In the genomic region with DNA sequence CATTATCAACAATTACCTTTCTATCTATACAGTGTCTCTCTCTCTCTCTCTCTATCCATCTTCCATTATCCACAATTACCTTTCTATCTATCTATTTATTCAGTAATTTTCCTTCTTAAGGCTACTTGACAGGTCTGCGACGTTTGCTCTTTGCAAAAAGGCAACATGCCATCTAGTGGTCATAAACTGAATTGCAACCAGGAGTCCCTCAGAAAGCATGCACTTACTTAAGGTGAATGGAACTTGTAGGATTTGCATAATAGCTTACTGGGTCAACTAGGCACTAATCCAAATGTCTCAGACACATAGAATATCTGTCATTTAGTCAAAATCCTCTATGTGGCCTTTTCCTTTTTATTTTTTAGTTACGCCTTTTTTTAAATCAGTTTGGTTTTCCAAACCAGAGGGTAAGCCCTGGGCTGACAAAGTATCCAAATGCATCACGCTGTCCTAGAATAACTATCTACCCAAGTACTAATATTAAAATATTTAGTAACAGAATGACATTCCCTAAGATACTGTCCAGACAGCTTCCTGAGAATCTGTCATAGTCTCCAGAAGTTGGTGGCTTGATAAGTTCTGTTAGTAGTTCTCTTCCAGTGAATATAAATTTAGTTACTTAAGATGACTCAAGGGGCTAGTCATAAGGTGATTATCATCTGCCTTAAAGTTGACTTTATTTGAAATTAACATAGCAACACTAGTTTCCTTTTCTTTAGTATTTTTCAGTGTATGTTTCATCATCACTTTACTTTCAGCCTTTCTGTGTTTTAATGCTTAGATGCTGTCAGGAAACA, we compare ENCODE assay signal across 8 cellular contexts.
DNase-seq lines count a peak whose midpoint lies in the region; ATAC-seq and TF ChIP-seq lines count a peak whose summit lies in the region.

No MANE protein-coding gene starts in this region.

- no peaks in the 10 kb centered on the region for H3K36me3 Mint-ChIP-seq in central memory CD8-positive, alpha-beta T cell (ENCODE audit: insufficient read depth)
- H3K36me3 Mint-ChIP-seq in stimulated activated memory B cell treated with anti-CD40 and anti-IgM and Interleukin-4, amounts not matched to agents 10 μg/mL and 1 μg/mL and 100 μg/mL, for 72 hours, result no peaks in the 10 kb centered on the region

- H3K27me3 Mint-ChIP-seq in central memory CD8-positive, alpha-beta T cell, result no peaks in the 10 kb centered on the region
- peaks cover 9% of the 10 kb centered on the region for H3K27me3 Mint-ChIP-seq in stimulated activated memory B cell treated with anti-CD40 and anti-IgM and Interleukin-4, amounts not matched to agents 10 μg/mL and 1 μg/mL and 100 μg/mL, for 72 hours

- H3K9me3 Mint-ChIP-seq in central memory CD8-positive, alpha-beta T cell, result no peaks in the 10 kb centered on the region
- peaks cover 6% of the 10 kb centered on the region for H3K9me3 Mint-ChIP-seq in stimulated activated memory B cell treated with anti-CD40 and anti-IgM and Interleukin-4, amounts not matched to agents 10 μg/mL and 1 μg/mL and 100 μg/mL, for 72 hours

- H3K27ac Mint-ChIP-seq in central memory CD8-positive, alpha-beta T cell (ENCODE audit: low read depth), result no peak overlapping the region
- H3K27ac Mint-ChIP-seq in stimulated activated memory B cell treated with anti-CD40 and anti-IgM and Interleukin-4, amounts not matched to agents 10 μg/mL and 1 μg/mL and 100 μg/mL, for 72 hours, result no peak overlapping the region

- H3K4me1 Mint-ChIP-seq in central memory CD8-positive, alpha-beta T cell, result no peaks in the 10 kb centered on the region
- peaks cover 6% of the 10 kb centered on the region for H3K4me1 Mint-ChIP-seq in stimulated activated memory B cell treated with anti-CD40 and anti-IgM and Interleukin-4, amounts not matched to agents 10 μg/mL and 1 μg/mL and 100 μg/mL, for 72 hours

- DNase-seq in BJ (ENCODE audit: low read depth), result peak; percentile 21
- DNase-seq in NCI-H1105 treated with DMSO at 0.1 percent for 48 hours (lab: John Stamatoyannopoulos, UW), result peak; percentile 74
- DNase-seq in SK-MEL-5 (ENCODE audit: low read depth, low spot score), result peak; percentile 90
- no peak for DNase-seq in central memory CD8-positive, alpha-beta T cell (ENCODE audit: low spot score in 2 of 2)
- DNase-seq in kidney glomerular epithelial cell (lab: John Stamatoyannopoulos, UW), result peak; percentile 89

- no peak overlapping the region for H3K4me3 ChIP-seq in BJ (ENCODE audit: low read depth, low read length)

- ATAC-seq in GM18517 (IDR thresholded peaks at IDR 0.05; ENCODE audit: unreplicated experiment), result peak; percentile 99
- ATAC-seq in HG02885 (IDR thresholded peaks at IDR 0.05; ENCODE audit: poor library complexity, unreplicated experiment), result peak; percentile 98
- peak; percentile 43 for ATAC-seq in central memory CD8-positive, alpha-beta T cell (replicated peaks; ENCODE audit: extremely low read depth, poor library complexity, severe bottlenecking)
- peak; percentile 61 for ATAC-seq in stimulated activated memory B cell treated with anti-CD40 and anti-IgM and Interleukin-4, amounts not matched to agents 10 μg/mL and 1 μg/mL and 100 μg/mL, for 72 hours

- CTCF ChIA-PET in BJ (lab: Yijun Ruan, JAX), result interaction anchor here (0.7 to 1.6 kb wide), 9 partner anchors 8 to 1918 kb away, joined by 3 to 4 read pairs (median 3); no protein-coding TSS in a partner anchor

- peak; percentile 96 for TF ChIP-seq CTCF in BJ (IDR thresholded peaks at IDR 0.05; ENCODE audit: insufficient read depth, low read depth, low read length)

- no peak overlapping the region for H3K4me3 Mint-ChIP-seq in central memory CD8-positive, alpha-beta T cell
- no peak overlapping the region for H3K4me3 Mint-ChIP-seq in stimulated activated memory B cell treated with anti-CD40 and anti-IgM and Interleukin-4, amounts not matched to agents 10 μg/mL and 1 μg/mL and 100 μg/mL, for 72 hours

- POLR2A ChIA-PET in BJ (lab: Charles Lee), result no interaction called here

- no peaks in the 10 kb centered on the region for H3K27me3 ChIP-seq in BJ (ENCODE audit: control insufficient read depth, insufficient read depth, low read length)

- in situ Hi-C loops in SK-MEL-5 (cut with HindIII; ENCODE audit: low pct_unique_long_range_greater_than_20kb, low sequenced_read_pairs), result no loop called here

- H3K36me3 ChIP-seq in BJ (ENCODE audit: control insufficient read depth, insufficient read depth, low read length), result no peaks in the 10 kb centered on the region

Comparison
In these comparisons a context has a peak if more than half of its experiments do, and no peak if none do; other contexts are left out.
1. DNase-seq: peak in BJ (single experiment), NCI-H1105 treated with DMSO at 0.1 percent for 48 hours (single experiment), SK-MEL-5 (single experiment) and kidney glomerular epithelial cell (single experiment); none in central memory CD8-positive, alpha-beta T cell (0 of 2).
2. ATAC-seq: peak in every context shown above with its lines; median percentile 99 in GM18517; 98 in HG02885; 61 in stimulated activated memory B cell treated with anti-CD40 and anti-IgM and Interleukin-4, amounts not matched to agents 10 μg/mL and 1 μg/mL and 100 μg/mL, for 72 hours; 43 in central memory CD8-positive, alpha-beta T cell.